8 cellular contexts compared by ENCODE assay signal in the genomic region with DNA sequence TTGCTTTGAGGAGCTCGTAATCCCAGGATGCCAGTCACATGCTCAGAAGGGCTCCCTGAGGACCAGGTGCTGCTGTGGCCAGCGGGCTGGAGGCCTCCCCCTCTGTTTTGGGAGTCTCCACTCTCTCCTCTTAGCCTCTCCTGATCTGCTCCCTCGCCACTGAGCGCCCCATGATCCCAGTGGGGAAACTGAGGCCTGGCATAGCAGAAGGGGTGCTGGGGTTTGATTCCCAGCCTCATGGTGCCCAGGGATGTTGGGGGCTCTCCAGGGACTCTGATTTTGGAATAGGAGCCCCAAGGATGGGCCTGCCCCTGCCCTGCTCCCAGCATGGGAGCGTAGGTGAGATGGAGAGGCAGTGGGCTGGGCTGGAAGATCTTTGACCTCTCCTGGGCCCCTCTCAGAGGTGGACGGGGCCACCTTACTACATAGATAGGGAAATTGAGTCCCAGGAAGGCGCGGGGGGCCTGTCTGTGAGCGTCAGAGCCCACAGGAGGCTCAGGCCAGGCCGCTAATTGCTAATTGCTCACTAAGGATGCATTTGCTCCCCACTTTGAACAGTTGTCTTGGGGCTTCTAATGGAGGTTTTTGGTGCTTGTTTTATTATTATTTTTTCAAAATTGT. TPM values are rescaled to one million over a fixed set of nuclear protein-coding genes. Genes with fewer than 3 reads are reported as not detected.
DNase-seq lines count a peak whose midpoint lies in the region; ATAC-seq and TF ChIP-seq lines count a peak whose summit lies in the region.

No MANE protein-coding gene starts in this region.

- no peaks in the 10 kb centered on the region for H3K9me3 Mint-ChIP-seq in CD8-positive, alpha-beta T cell

- H3K27ac Mint-ChIP-seq in CD8-positive, alpha-beta T cell: peak overlapping the region; percentile 98

- no peak for TF ChIP-seq CTCF in CD8-positive, alpha-beta T cell (IDR thresholded peaks at IDR 0.05)
- TF ChIP-seq CTCF in osteoblast (IDR thresholded peaks at IDR 0.05; ENCODE audit: extremely low read depth, low read depth, low read length): no peak

- peaks cover 13% of the 10 kb centered on the region for H3K36me3 Mint-ChIP-seq in CD8-positive, alpha-beta T cell

- no peaks in the 10 kb centered on the region for H3K27me3 ChIP-seq in CD8-positive, alpha-beta T cell (ENCODE audit: insufficient read depth, low read length)
- H3K27me3 ChIP-seq in Karpas-422 (ENCODE audit: low read length) (no peaks in the 10 kb centered on the region), osteoblast (ENCODE audit: insufficient read depth, low read length) (no peaks in the 10 kb centered on the region)
- no peaks in the 10 kb centered on the region for H3K27me3 ChIP-seq in effector memory CD4-positive, alpha-beta T cell (replicated peaks; ENCODE audit: control insufficient read depth, insufficient read depth, low read length, poor library complexity, severe bottlenecking)

- H4K20me1 ChIP-seq in Karpas-422 (ENCODE audit: insufficient read depth, low read depth, low read length) (no peaks in the 10 kb centered on the region), osteoblast (ENCODE audit: insufficient read depth, low read length) (peaks cover 14% of the 10 kb centered on the region)

- peak overlapping the region; percentile 79 for H2AFZ ChIP-seq in Karpas-422 (ENCODE audit: low read length)
- peak overlapping the region; percentile 81 for H2AFZ ChIP-seq in osteoblast (ENCODE audit: low read length)

- peak overlapping the region; percentile 97 for H3K4me3 Mint-ChIP-seq in CD8-positive, alpha-beta T cell

- POLR2A ChIA-PET in CD8-positive, alpha-beta T cell (lab: Charles Lee): interaction anchor here (0.6 to 1.8 kb wide), 3 partner anchors 9 to 89 kb away, joined by 3 to 14 read pairs (median 3); no protein-coding TSS in a partner anchor

- H3K9me2 ChIP-seq in Karpas-422 (replicated peaks; ENCODE audit: insufficient read depth, low read length): no peaks in the 10 kb centered on the region

- H3K27ac ChIP-seq in CD8-positive, alpha-beta T cell (ENCODE audit: low read depth, low read length): no peak overlapping the region
- H3K27ac ChIP-seq in Karpas-422 (ENCODE audit: low read length) (no peak overlapping the region), osteoblast (ENCODE audit: low read depth, low read length) (peak overlapping the region; percentile 87)
- peak overlapping the region; percentile 83 for H3K27ac ChIP-seq in effector memory CD4-positive, alpha-beta T cell (ENCODE audit: insufficient read depth, low read length, poor library complexity, severe bottlenecking)

- no peak for DNase-seq in CD8-positive, alpha-beta T cell
- DNase-seq in Karpas-422 (no peak), osteoblast (ENCODE audit: insufficient read length, low spot score, missing footprints) (peak; percentile 53), ureter (ENCODE audit: low spot score) (no peak), NCI-H2029 treated with DMSO at 0.1 percent for 48 hours (lab: John Stamatoyannopoulos, UW) (no peak), SW480 (ENCODE audit: low spot score) (no peak)
- no peak for DNase-seq in effector memory CD4-positive, alpha-beta T cell

- no peaks in the 10 kb centered on the region for H3K9me3 ChIP-seq in CD8-positive, alpha-beta T cell (ENCODE audit: low read length)
- H3K9me3 ChIP-seq in Karpas-422 (ENCODE audit: low read length) (no peaks in the 10 kb centered on the region), osteoblast (ENCODE audit: low read depth, low read length) (no peaks in the 10 kb centered on the region)
- H3K9me3 ChIP-seq in effector memory CD4-positive, alpha-beta T cell (ENCODE audit: control insufficient read depth, low read length): no peaks in the 10 kb centered on the region

- CTCF ChIA-PET in CD8-positive, alpha-beta T cell (lab: Charles Lee): interaction anchor here (0.6 to 13.1 kb wide), 14 partner anchors 13 to 399 kb away, joined by 3 to 155 read pairs (median 4); no protein-coding TSS in a partner anchor

- peaks cover 64% of the 10 kb centered on the region for H3K4me1 Mint-ChIP-seq in CD8-positive, alpha-beta T cell (ENCODE audit: low read depth)

- intact Hi-C loops in CD8-positive, alpha-beta T cell (cut with DNase I, micrococcal nuclease): loop anchor here (1.0 to 5.0 kb wide), 14 partner anchors 8 to 481 kb away; a partner anchor contains a TSS

- no peak for ATAC-seq in CD8-positive, alpha-beta T cell
- ATAC-seq in GM19452 (IDR thresholded peaks at IDR 0.05; ENCODE audit: unreplicated experiment): no peak

- H3K27me3 Mint-ChIP-seq in CD8-positive, alpha-beta T cell (ENCODE audit: low read depth): no peaks in the 10 kb centered on the region

- peaks cover 61% of the 10 kb centered on the region for H3K4me1 ChIP-seq in CD8-positive, alpha-beta T cell (ENCODE audit: insufficient read depth, low read length)
- H3K4me1 ChIP-seq in Karpas-422 (ENCODE audit: low read length): peaks cover 33% of the 10 kb centered on the region
- peaks cover 43% of the 10 kb centered on the region for H3K4me1 ChIP-seq in effector memory CD4-positive, alpha-beta T cell (ENCODE audit: control insufficient read depth, insufficient read depth, low read length, poor library complexity, severe bottlenecking)
- peaks cover 28% of the 10 kb centered on the region for H3K4me1 ChIP-seq in osteoblast (ENCODE audit: insufficient read depth, low read length)

- peak overlapping the region; percentile 78 for H3K9ac ChIP-seq in Karpas-422 (ENCODE audit: low read length)

- H3K79me2 ChIP-seq in Karpas-422 (ENCODE audit: low read length): no peaks in the 10 kb centered on the region
- H3K79me2 ChIP-seq in osteoblast (ENCODE audit: insufficient read depth, low read length): peaks cover 59% of the 10 kb centered on the region

- H3K36me3 ChIP-seq in CD8-positive, alpha-beta T cell (ENCODE audit: insufficient read depth, low read length): no peaks in the 10 kb centered on the region
- H3K36me3 ChIP-seq in Karpas-422 (ENCODE audit: insufficient read depth, low read length) (no peaks in the 10 kb centered on the region), osteoblast (ENCODE audit: insufficient read depth, low read length) (no peaks in the 10 kb centered on the region)
- no peaks in the 10 kb centered on the region for H3K36me3 ChIP-seq in effector memory CD4-positive, alpha-beta T cell (ENCODE audit: control insufficient read depth, insufficient read depth, low read length)

- H3K4me2 ChIP-seq in Karpas-422 (ENCODE audit: low read depth, low read length, poor library complexity, severe bottlenecking) (peak overlapping the region; percentile 83), osteoblast (ENCODE audit: insufficient read depth, low read length) (peak overlapping the region; percentile 91)

- peak overlapping the region; percentile 91 for H3K4me3 ChIP-seq in CD8-positive, alpha-beta T cell (ENCODE audit: low read depth, low read length)
- peak overlapping the region; percentile 66; the same call in 1 of the 2 replicates for H3K4me3 ChIP-seq in Karpas-422 (ENCODE audit: low read length)
- H3K4me3 ChIP-seq in effector memory CD4-positive, alpha-beta T cell (ENCODE audit: insufficient read depth, low read depth, low read length, poor library complexity, severe bottlenecking): peak overlapping the region; percentile 83
- H3K4me3 ChIP-seq in osteoblast (ENCODE audit: insufficient read depth, low read length): peak overlapping the region; percentile 75

RNA-seq across cellular contexts. Expression of a gene that starts 0.5 kb away (rescaled TPM):
- 100 to 1,000 TPM; 117 to 126 TPM for total RNA-seq in CD8-positive, alpha-beta T cell
- 27.5 and 45.5 TPM in 2 replicates for total RNA-seq in Karpas-422 (2014; rRNA removed; shearing (Covaris generic); ENCODE audit: low replicate concordance)
- total RNA-seq in osteoblast (49.5 and 51.0 TPM in 2 replicates), ureter (18.6 TPM)

Comparison
In these comparisons a context has a peak if more than half of its experiments do, and no peak if none do; other contexts are left out.
1. H3K27ac ChIP-seq: peak in effector memory CD4-positive, alpha-beta T cell (single experiment) and osteoblast (single experiment); none in CD8-positive, alpha-beta T cell (single experiment) and Karpas-422 (single experiment).
2. Peak in every context shown above with its lines, with median percentiles within 50 percentile points of each other: H3K4me3 ChIP-seq.